In genomic region chrX:16138108-16138427, GRCh38 we compare ENCODE assay signal across 10 cellular contexts. TPM values are rescaled to one million over a fixed set of nuclear protein-coding genes. Genes with fewer than 3 reads are reported as not detected.
A peak's percentile ranks its signal among the peaks of the same experiment; 100 is the strongest.
DNase-seq lines count a peak whose midpoint lies in the region; ATAC-seq, FAIRE-seq and TF ChIP-seq lines count a peak whose summit lies in the region.
"Had no signal": no experiment of that assay in that cellular context is flagged by ENCODE, and none has a peak within 500 bp of the region (broad histone marks: within the 10 kb centered on the region; RNA-seq: fewer than 3 reads in every experiment).

No MANE protein-coding gene starts in this region.

- H3K4me1 ChIP-seq in H1 (replicated peaks in 1 of 4; ENCODE audit: control insufficient read depth in 3 of 4, insufficient read depth in 4 of 4, low read length in 3 of 4) (peaks cover 0 to 14% (median 0%) of the 10 kb centered on the region in 4 experiments; a peak in 1 of 7 replicates), prostate gland (replicated peaks) (no peaks in the 10 kb centered on the region), gastroesophageal sphincter (peaks cover 0 to 14% (median 0%) of the 10 kb centered on the region in 3 donors)

- no peak overlapping the region for H4K5ac ChIP-seq in H1 (ENCODE audit: insufficient read length, low read depth, low read length)

- H2AFZ ChIP-seq in H1 (ENCODE audit: low read length): no peak overlapping the region

- no peak overlapping the region for H4K91ac ChIP-seq in H1 (replicated peaks; ENCODE audit: insufficient read length, low read length)

- FAIRE-seq in H1 (lab: Jason Lieb, UNC): peak; percentile 13

- H3K4me3 ChIP-seq in H1 (ENCODE audit: extremely low read depth in 1 of 4, insufficient read depth in 2 of 4, low read depth in 3 of 4, low read length in 4 of 4) (no peak overlapping the region), prostate gland (no peak overlapping the region), gastroesophageal sphincter (no peak overlapping the region)

- no peak for TF ChIP-seq POLR2A in H1 (IDR thresholded peaks at IDR 0.05; ENCODE audit: control extremely low read depth in 1 of 2, low read depth in 2 of 2, low read length in 2 of 2)
- no peak for TF ChIP-seq POLR2A in prostate gland (IDR thresholded peaks at IDR 0.05)
- TF ChIP-seq POLR2A in gastroesophageal sphincter (IDR thresholded peaks at IDR 0.05): no peak

- H3K9ac ChIP-seq in H1 (replicated peaks in 1 of 4; ENCODE audit: extremely low read depth in 1 of 4, low read depth in 3 of 4, low read length in 3 of 4): no peak overlapping the region

- POLR2A ChIA-PET in H1 (lab: Charles Lee; ENCODE audit: partially characterized antibody): no interaction called here

- peak; percentile 15 to 47 for TF ChIP-seq RAD21 in H1 (IDR thresholded peaks at IDR 0.05 in 1 of 2, conservative IDR thresholded peaks at IDR 0.05 in 1 of 2; ENCODE audit: low read depth in 2 of 2, low read length in 2 of 2)

- no peak overlapping the region for H3K4ac ChIP-seq in H1 (replicated peaks; ENCODE audit: insufficient read length, low read depth, low read length)

- TF ChIP-seq CTCF in H1 (IDR thresholded peaks at IDR 0.05; ENCODE audit: control extremely low read depth in 1 of 3, insufficient read depth in 1 of 3, low read depth in 1 of 3, low read length in 3 of 3) (peak in 1 of 3 experiments; percentile 19; a peak in 1 of 4 replicates), prostate gland (IDR thresholded peaks at IDR 0.05) (no peak), gastroesophageal sphincter (IDR thresholded peaks at IDR 0.05) (no peak)

- no peak overlapping the region for H3K23ac ChIP-seq in H1 (ENCODE audit: insufficient read length)

- H4K20me1 ChIP-seq in H1 (replicated peaks in 1 of 2; ENCODE audit: control insufficient read depth in 1 of 2, insufficient read depth in 2 of 2, low read length in 2 of 2): no peaks in the 10 kb centered on the region

- no peak for TF ChIP-seq EP300 in H1 (IDR thresholded peaks at IDR 0.05; ENCODE audit: borderline replicate concordance in 1 of 2, low read depth in 2 of 2, low read length in 2 of 2)
- TF ChIP-seq EP300 in gastroesophageal sphincter (IDR thresholded peaks at IDR 0.05): no peak

- H2BK5ac ChIP-seq in H1 (ENCODE audit: low read depth, low read length): no peak overlapping the region

- H3K27me3 ChIP-seq in H1 (replicated peaks in 1 of 4; ENCODE audit: control insufficient read depth in 3 of 4, extremely low read depth in 1 of 4, insufficient read depth in 3 of 4, low read length in 3 of 4): no peaks in the 10 kb centered on the region
- H3K27me3 ChIP-seq in prostate gland (replicated peaks; ENCODE audit: insufficient read depth): no peaks in the 10 kb centered on the region
- H3K27me3 ChIP-seq in gastroesophageal sphincter: no peaks in the 10 kb centered on the region

- H3K79me1 ChIP-seq in H1 (ENCODE audit: low read depth, low read length): no peaks in the 10 kb centered on the region

- H3K18ac ChIP-seq in H1 (ENCODE audit: extremely low read depth, low read length): no peak overlapping the region

- H3K9me3 ChIP-seq in H1 (ENCODE audit: insufficient read depth in 2 of 2, low read depth in 1 of 2, low read length in 1 of 2): no peaks in the 10 kb centered on the region
- H3K9me3 ChIP-seq in prostate gland: no peaks in the 10 kb centered on the region
- H3K9me3 ChIP-seq in gastroesophageal sphincter: no peaks in the 10 kb centered on the region

- H3K36me3 ChIP-seq in H1 (ENCODE audit: control insufficient read depth in 2 of 4, insufficient read depth in 4 of 4, low read length in 3 of 4): peaks cover 0 to 69% (median 1%) of the 10 kb centered on the region in 4 experiments; a peak in 3 of 8 replicates
- H3K36me3 ChIP-seq in prostate gland: no peaks in the 10 kb centered on the region
- H3K36me3 ChIP-seq in gastroesophageal sphincter: no peaks in the 10 kb centered on the region

- CTCF ChIA-PET in H1 (lab: Charles Lee; ENCODE audit: partially characterized antibody): interaction anchor here (0.7 to 1.7 kb wide), 8 partner anchors 9 to 76 kb away, joined by 3 to 9 read pairs (median 6); no protein-coding TSS in a partner anchor

- H2BK120ac ChIP-seq in H1 (replicated peaks; ENCODE audit: low read depth, low read length): no peak overlapping the region

- no peak overlapping the region for H2BK20ac ChIP-seq in H1 (ENCODE audit: low read length)

- H4K8ac ChIP-seq in H1 (ENCODE audit: extremely low read depth, insufficient read depth, low read length): no peak overlapping the region

- H3K27ac ChIP-seq in H1 (ENCODE audit: low read depth, low read length): no peak overlapping the region
- no peak overlapping the region for H3K27ac ChIP-seq in prostate gland
- no peak overlapping the region for H3K27ac ChIP-seq in gastroesophageal sphincter

- no peak overlapping the region for H3K56ac ChIP-seq in H1 (replicated peaks; ENCODE audit: insufficient read length, low read depth, low read length)

- peak; percentile 25 for DNase-seq in ELF-1 (ENCODE audit: low read depth, low spot score)
- DNase-seq in H1 (ENCODE audit: low read depth in 1 of 2, low spot score in 2 of 2): no peak
- no peak for DNase-seq in prostate gland (ENCODE audit: low spot score)
- no peak for DNase-seq in posterior cingulate gyrus
- DNase-seq in islet precursor cell: no peak
- DNase-seq: IMR-90, Right ventricle myocardium superior had no signal

- H2AK5ac ChIP-seq in H1 (ENCODE audit: low read depth, low read length): no peak overlapping the region

- no peak overlapping the region for H2BK15ac ChIP-seq in H1 (ENCODE audit: low read length)

- intact Hi-C loops in prostate gland (cut with DNase I): no loop called here
- intact Hi-C loops in posterior cingulate gyrus (cut with DNase I): no loop called here

- no peak overlapping the region for H3K14ac ChIP-seq in H1 (ENCODE audit: insufficient read length)

- peaks cover 27 to 98% of the 10 kb centered on the region in 2 experiments; a peak in 3 of 4 replicates for H3K79me2 ChIP-seq in H1 (ENCODE audit: control insufficient read depth in 1 of 2, insufficient read depth in 2 of 2, low read length in 2 of 2)

- H3K23me2 ChIP-seq in H1 (ENCODE audit: low read depth, low read length): no peaks in the 10 kb centered on the region

- peak; percentile 36 for ATAC-seq in GM19324 (IDR thresholded peaks at IDR 0.05; ENCODE audit: low FRiP score, unreplicated experiment)
- ATAC-seq in HG03175 (IDR thresholded peaks at IDR 0.05; ENCODE audit: unreplicated experiment): peak; percentile 35
- no peak for ATAC-seq in gastroesophageal sphincter

- no peak overlapping the region for H2BK12ac ChIP-seq in H1 (ENCODE audit: low read depth, low read length)

- no peak overlapping the region; a peak in 1 of 4 replicates for H3K4me2 ChIP-seq in H1 (ENCODE audit: insufficient read depth in 1 of 2, low read depth in 2 of 2, low read length in 2 of 2)

- 64% methylated on average over 1 of the region's 1 CpG; no CpG with 5 or more reads in 1 of the 2 experiments for WGBS in H1 (ENCODE audit: extremely low coverage in 1 of 2, insufficient coverage in 1 of 2, insufficient read length in 1 of 2, insufficient replicate concordance in 2 of 2, low coverage in 1 of 2, low lambda C conversion rate in 2 of 2, missing lambda C conversion rate in 1 of 2), 2 experiments
- WGBS in prostate gland: 75% methylated on average over 1 of the region's 1 CpG
- 67 to 86% methylated on average over 1 of the region's 1 CpG for WGBS in gastroesophageal sphincter (ENCODE audit: low coverage in 1 of 2), 2 donors

TF ChIP-seq in H1, 55 proteins besides CTCF, POLR2A, EP300 and RAD21:
- TF ChIP-seq TAF1 (IDR thresholded peaks at IDR 0.05; ENCODE audit: low read depth, low read length) (no peak), EGR1 (IDR thresholded peaks at IDR 0.05; ENCODE audit: borderline replicate concordance, low read depth, low read length) (no peak), SRF (IDR thresholded peaks at IDR 0.05; ENCODE audit: low read depth, low read length) (no peak), NRF1 (IDR thresholded peaks at IDR 0.05; ENCODE audit: low read depth, low read length) (no peak), CEBPB (IDR thresholded peaks at IDR 0.05; ENCODE audit: low read depth, low read length) (no peak), ASH2L (IDR thresholded peaks at IDR 0.05; ENCODE audit: low read length) (no peak), CTBP2 (IDR thresholded peaks at IDR 0.05; ENCODE audit: borderline replicate concordance, insufficient read depth, insufficient read length, low read length) (no peak), TBP (IDR thresholded peaks at IDR 0.05; ENCODE audit: low read depth, low read length) (no peak), HDAC6 (IDR thresholded peaks at IDR 0.05; ENCODE audit: low read depth, low read length) (no peak), POU5F1 (IDR thresholded peaks at IDR 0.05; ENCODE audit: low read depth, low read length) (no peak)
TF ChIP-seq in H1: peak in this region for 0.

RNA-seq across cellular contexts. Expression of gene GRPR, which starts 14.7 kb away (rescaled TPM):
- 18.5 and 18.6 TPM in 2 replicates for total RNA-seq in H1 (2021; fragmentation: NEBNext Ultra II Directional; extraction: Animal tissue kit (Norgen Biotek cat#: 25700))
- polyA plus RNA-seq in H1 (2011; rRNA removed): 65.9 and 78.4 TPM in 2 replicates
- polyA plus RNA-seq in H1 (2011; cell fraction: cytosol; rRNA removed): 51.7 TPM
- 77.5 TPM for polyA plus RNA-seq in H1 (2011; cell fraction: nucleus; rRNA removed)
- polyA plus RNA-seq in H1 (2012, experiment 1 of 2): 28.9 to 41.5 TPM (median 39.6 TPM) in 4 replicates
- polyA plus RNA-seq in H1 (2012, experiment 2 of 2): 3.5 TPM
- polyA plus RNA-seq in H1 (2013, experiment 1 of 2): 105 TPM
- 106 TPM for polyA plus RNA-seq in H1 (2013, experiment 2 of 2)
- 208 and 277 TPM in 2 replicates for polyA minus RNA-seq in H1 (2011; rRNA and poly(A)+ RNA removed)
- 59.8 TPM for polyA minus RNA-seq in H1 (2011; cell fraction: cytosol; rRNA and poly(A)+ RNA removed)
- polyA minus RNA-seq in H1 (2011; cell fraction: nucleus; rRNA and poly(A)+ RNA removed): 163 TPM
- total RNA-seq in prostate gland (1 to 10 TPM in 1 of 2 donors, not detected in 1; 1.0 TPM), gastroesophageal sphincter (10 to 100 TPM in 3 of 4 donors, 1 to 10 TPM in 1; 3.2 to 39.5 (median 16.0) TPM)

RNA-seq across cellular contexts. Expression of gene MAGEB17, which starts 29.2 kb away (rescaled TPM):
- 1.1 TPM in 1 of 2 replicates, not detected in the other for total RNA-seq in H1 (2021; fragmentation: NEBNext Ultra II Directional; extraction: Animal tissue kit (Norgen Biotek cat#: 25700))
- polyA plus RNA-seq in H1 (2011; rRNA removed): 0.48 and 0.53 TPM in 2 replicates
- 0.89 TPM for polyA plus RNA-seq in H1 (2011; cell fraction: cytosol; rRNA removed)
- polyA plus RNA-seq in H1 (2011; cell fraction: nucleus; rRNA removed): 2.1 TPM
- 0.94 to 1.8 TPM (median 1.3 TPM) in 4 replicates for polyA plus RNA-seq in H1 (2012, experiment 1 of 2)
- not detected for polyA plus RNA-seq in H1 (2012, experiment 2 of 2)
- polyA plus RNA-seq in H1 (2013, experiment 1 of 2): 1.6 TPM
- polyA plus RNA-seq in H1 (2013, experiment 2 of 2): 1.1 TPM
- polyA minus RNA-seq in H1 (2011; rRNA and poly(A)+ RNA removed): 0.17 and 0.41 TPM in 2 replicates
- not detected for polyA minus RNA-seq in H1 (2011; cell fraction: cytosol; rRNA and poly(A)+ RNA removed)
- polyA minus RNA-seq in H1 (2011; cell fraction: nucleus; rRNA and poly(A)+ RNA removed): 0.60 TPM
- total RNA-seq in prostate gland: 1 to 10 TPM in 1 of 2 donors, under 1 TPM in 1; 0.62 to 1.1 TPM
- 1 to 10 TPM in 3 of 4 donors, not detected in 1; 1.4 to 2.4 (median 1.9) TPM for total RNA-seq in gastroesophageal sphincter
- total RNA-seq: Right ventricle myocardium superior had no signal
